13 cellular contexts compared by ENCODE assay signal in genomic region chr7:135942614-135943013, GRCh38. TPM values are rescaled to one million over a fixed set of nuclear protein-coding genes. Genes with fewer than 3 reads are reported as not detected.
DNase-seq lines count a peak whose midpoint lies in the region; ATAC-seq and TF ChIP-seq lines count a peak whose summit lies in the region.
"Had no signal": no experiment of that assay in that cellular context is flagged by ENCODE, and none has a peak within 500 bp of the region (broad histone marks: within the 10 kb centered on the region; RNA-seq: fewer than 3 reads in every experiment).

No MANE protein-coding gene starts in this region.

- H3F3A ChIP-seq in SK-N-SH (replicated peaks; ENCODE audit: insufficient read depth) = peaks cover 3% of the 10 kb centered on the region

- intact Hi-C loops in activated B cell treated with CpG ODN at 0.5 μM for 24 hours (cut with micrococcal nuclease) (no loop called here), colonic mucosa (cut with DNase I) (no loop called here), thyroid gland (cut with DNase I) (no loop called here), lower leg skin (cut with DNase I; ENCODE audit: low total_unique reads) (no loop called here)

- 100% methylated on average over 2 of the region's 2 CpGs for WGBS in SK-N-SH (ENCODE audit: low lambda C conversion rate)
- WGBS in thyroid gland, 2 donors = 86 to 96% methylated on average over 2 of the region's 2 CpGs
- WGBS in lower leg skin, 2 donors = 92 to 95% methylated on average over 2 of the region's 2 CpGs

- H3K9ac ChIP-seq in colonic mucosa (ENCODE audit: low read depth in 2 of 2, low read length in 2 of 2) (no peak overlapping the region), SK-N-SH (no peak overlapping the region)

- H3K27me3 Mint-ChIP-seq in activated B cell treated with CpG ODN at 0.5 μM for 24 hours = no peaks in the 10 kb centered on the region
- H3K27me3 Mint-ChIP-seq: progenitor cell of endocrine pancreas had no signal

- H2AFZ ChIP-seq in SK-N-SH (ENCODE audit: low read depth) = no peak overlapping the region

- POLR2A ChIA-PET in activated B cell treated with CpG ODN at 0.5 μM for 24 hours (lab: Charles Lee) = no interaction called here
- POLR2A ChIA-PET in SK-N-SH (lab: Yijun Ruan, JAX) = no interaction called here

- H3K9me3 Mint-ChIP-seq in activated B cell treated with CpG ODN at 0.5 μM for 24 hours = no peaks in the 10 kb centered on the region

- no peaks in the 10 kb centered on the region for H3K4me1 ChIP-seq in colonic mucosa
- peaks cover 7 to 9% of the 10 kb centered on the region in 2 experiments; a peak in 3 of 4 replicates for H3K4me1 ChIP-seq in SK-N-SH (ENCODE audit: control insufficient read depth in 1 of 2, insufficient read depth in 2 of 2, low read depth in 1 of 2, low read length in 1 of 2)
- peaks cover 12 to 13% of the 10 kb centered on the region in 2 donors for H3K4me1 ChIP-seq in thyroid gland

- H3K27me3 ChIP-seq in colonic mucosa (no peaks in the 10 kb centered on the region), SK-N-SH (ENCODE audit: insufficient read depth) (no peaks in the 10 kb centered on the region), thyroid gland (no peaks in the 10 kb centered on the region)
- H3K27me3 ChIP-seq: tibial nerve had no signal

- no peak for TF ChIP-seq EP300 in SK-N-SH (IDR thresholded peaks at IDR 0.05; ENCODE audit: borderline replicate concordance in 1 of 2, low read depth in 1 of 2, low read length in 1 of 2)

- TF ChIP-seq POLR2A in thyroid gland (IDR thresholded peaks at IDR 0.05) = no peak
- TF ChIP-seq POLR2A in lower leg skin (IDR thresholded peaks at IDR 0.05) = no peak

- no peak overlapping the region for H3K4me2 ChIP-seq in SK-N-SH

- ATAC-seq in GM18517 (IDR thresholded peaks at IDR 0.05; ENCODE audit: unreplicated experiment) (peak; percentile 90), GM21390 (IDR thresholded peaks at IDR 0.05; ENCODE audit: unreplicated experiment) (peak; percentile 74), HG03025 (IDR thresholded peaks at IDR 0.05; ENCODE audit: low FRiP score, unreplicated experiment) (peak; percentile 82), activated B cell treated with CpG ODN at 0.5 μM for 24 hours (ENCODE audit: low read depth) (peak; percentile 37)

- no peaks in the 10 kb centered on the region for H3K9me2 ChIP-seq in SK-N-SH

- no peak overlapping the region for H3K27ac Mint-ChIP-seq in activated B cell treated with CpG ODN at 0.5 μM for 24 hours
- H3K27ac Mint-ChIP-seq: progenitor cell of endocrine pancreas had no signal

- H3K36me3 Mint-ChIP-seq in activated B cell treated with CpG ODN at 0.5 μM for 24 hours (ENCODE audit: low read depth) = peaks cover 65% of the 10 kb centered on the region

- DNase-seq in activated B cell treated with CpG ODN at 0.5 μM for 24 hours (no peak), colonic mucosa (no peak), SK-N-SH (no peak), thyroid gland (no peak), lower leg skin (ENCODE audit: low spot score in 2 of 2) (no peak)
- DNase-seq: activated effector memory CD4-positive, alpha-beta T cell treated with Interleukin-2 at 50 U/mL for 16 hours; foreskin melanocyte; left ventricle myocardium inferior had no signal

- H3K9me3 ChIP-seq in colonic mucosa (no peaks in the 10 kb centered on the region), SK-N-SH (no peaks in the 10 kb centered on the region), thyroid gland (no peaks in the 10 kb centered on the region)
- H3K9me3 ChIP-seq: left ventricle myocardium inferior, tibial nerve had no signal

- TF ChIP-seq CTCF in activated B cell treated with CpG ODN at 0.5 μM for 24 hours (IDR thresholded peaks at IDR 0.05) = no peak
- no peak for TF ChIP-seq CTCF in colonic mucosa (IDR thresholded peaks at IDR 0.05)
- TF ChIP-seq CTCF in SK-N-SH (IDR thresholded peaks at IDR 0.05) = no peak
- TF ChIP-seq CTCF in thyroid gland (IDR thresholded peaks at IDR 0.05) = no peak
- no peak for TF ChIP-seq CTCF in lower leg skin (IDR thresholded peaks at IDR 0.05)

- TF ChIP-seq RAD21 in SK-N-SH (IDR thresholded peaks at IDR 0.05; ENCODE audit: low read length) = no peak

- peaks cover 96% of the 10 kb centered on the region for H3K79me2 ChIP-seq in SK-N-SH (ENCODE audit: insufficient read depth)

- H3K4me1 Mint-ChIP-seq in activated B cell treated with CpG ODN at 0.5 μM for 24 hours = peaks cover 59% of the 10 kb centered on the region

- H3K4me3 ChIP-seq in colonic mucosa (no peak overlapping the region), SK-N-SH (ENCODE audit: low read depth in 2 of 2, low read length in 1 of 2) (no peak overlapping the region), thyroid gland (replicated peaks in 1 of 3) (no peak overlapping the region), lower leg skin (ENCODE audit: low read depth, poor library complexity, severe bottlenecking) (no peak overlapping the region)
- H3K4me3 ChIP-seq: left ventricle myocardium inferior, tibial nerve had no signal

- no peaks in the 10 kb centered on the region for H3K36me3 ChIP-seq in colonic mucosa
- H3K36me3 ChIP-seq in SK-N-SH (replicated peaks in 1 of 2; ENCODE audit: control insufficient read depth in 1 of 2, insufficient read depth in 2 of 2, low read length in 1 of 2) = peaks cover 50 to 58% of the 10 kb centered on the region in 2 experiments
- no peaks in the 10 kb centered on the region for H3K36me3 ChIP-seq in thyroid gland

- CTCF ChIA-PET in activated B cell treated with CpG ODN at 0.5 μM for 24 hours (lab: Charles Lee) (interaction anchor here (0.6 to 0.8 kb wide), 2 partner anchors 13 to 66 kb away, joined by 3 read pairs; no protein-coding TSS in a partner anchor), SK-N-SH (lab: Yijun Ruan, JAX) (interaction anchor here (1.5 kb wide), 2 partner anchors 11 to 141 kb away, joined by 3 to 4 read pairs; no protein-coding TSS in a partner anchor)

- H4K20me1 ChIP-seq in SK-N-SH (ENCODE audit: insufficient read depth) = peaks cover 56% of the 10 kb centered on the region

- H3K27ac ChIP-seq in colonic mucosa = no peak overlapping the region
- H3K27ac ChIP-seq in SK-N-SH (ENCODE audit: low read depth in 2 of 2, low read length in 1 of 2) = no peak overlapping the region
- no peak overlapping the region for H3K27ac ChIP-seq in thyroid gland
- H3K27ac ChIP-seq: left ventricle myocardium inferior, tibial nerve had no signal

- no peak overlapping the region for H3K4me3 Mint-ChIP-seq in activated B cell treated with CpG ODN at 0.5 μM for 24 hours

TF ChIP-seq in SK-N-SH, 30 proteins besides CTCF, POLR2A, EP300 and RAD21:
- no peak for TF ChIP-seq FOSL2 (IDR thresholded peaks at IDR 0.05; ENCODE audit: borderline replicate concordance, low read depth)
- TF ChIP-seq RCOR1 (IDR thresholded peaks at IDR 0.05; ENCODE audit: low read length) = no peak
- TF ChIP-seq YY1 (IDR thresholded peaks at IDR 0.05; ENCODE audit: low read depth) = no peak
- no peak for TF ChIP-seq SMC3 (IDR thresholded peaks at IDR 0.05; ENCODE audit: low read depth, low read length)
- no peak for TF ChIP-seq TCF12 (IDR thresholded peaks at IDR 0.05)
- no peak for TF ChIP-seq RXRA (IDR thresholded peaks at IDR 0.05; ENCODE audit: borderline replicate concordance, low read depth)
- TF ChIP-seq, protein P1, sequence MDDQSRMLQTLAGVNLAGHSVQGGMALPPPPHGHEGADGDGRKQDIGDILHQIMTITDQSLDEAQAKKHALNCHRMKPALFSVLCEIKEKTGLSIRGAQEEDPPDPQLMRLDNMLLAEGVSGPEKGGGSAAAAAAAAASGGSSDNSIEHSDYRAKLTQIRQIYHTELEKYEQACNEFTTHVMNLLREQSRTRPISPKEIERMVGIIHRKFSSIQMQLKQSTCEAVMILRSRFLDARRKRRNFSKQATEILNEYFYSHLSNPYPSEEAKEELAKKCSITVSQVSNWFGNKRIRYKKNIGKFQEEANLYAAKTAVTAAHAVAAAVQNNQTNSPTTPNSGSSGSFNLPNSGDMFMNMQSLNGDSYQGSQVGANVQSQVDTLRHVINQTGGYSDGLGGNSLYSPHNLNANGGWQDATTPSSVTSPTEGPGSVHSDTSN (IDR thresholded peaks at IDR 0.05) = no peak
- no peak for TF ChIP-seq SIN3A (IDR thresholded peaks at IDR 0.05; ENCODE audit: borderline replicate concordance, low read depth, low read length)
- TF ChIP-seq TEAD4 (IDR thresholded peaks at IDR 0.05; ENCODE audit: borderline replicate concordance, insufficient read depth) = no peak
- TF ChIP-seq TAF1 (IDR thresholded peaks at IDR 0.05; ENCODE audit: borderline replicate concordance, low read depth, low read length) = no peak
- TF ChIP-seq POLR2AphosphoS5 (IDR thresholded peaks at IDR 0.05; ENCODE audit: low read depth, low read length) = no peak
- no peak for TF ChIP-seq GATA2 (CRISPR knock-in tag; IDR thresholded peaks at IDR 0.05)
- no peak for TF ChIP-seq FOXM1 (IDR thresholded peaks at IDR 0.05; ENCODE audit: low read depth)

RNA-seq across cellular contexts. Expression of gene MTPN, which starts 34.5 kb away (rescaled TPM):
- total RNA-seq in activated B cell treated with CpG ODN at 0.5 μM for 24 hours (130 and 137 TPM in 2 replicates), colonic mucosa (100 to 1,000 TPM; 101 to 109 TPM), thyroid gland (100 to 1,000 TPM; 116 to 128 (median 125) TPM), lower leg skin (10 to 100 TPM; 59.6 to 83.3 (median 71.2) TPM)
- polyA plus RNA-seq in SK-N-SH (2012; rRNA removed) = 135 and 155 TPM in 2 replicates
- polyA plus RNA-seq in SK-N-SH (2012; cell fraction: cytosol; rRNA removed) = 199 and 225 TPM in 2 replicates
- 32.1 and 59.1 TPM in 2 replicates for polyA plus RNA-seq in SK-N-SH (2012; cell fraction: nucleus; rRNA removed)

Comparison
In these comparisons a context has a peak if more than half of its experiments do, and no peak if none do; other contexts are left out.
1. ATAC-seq: peak in every context shown above with its lines; median percentile 90 in GM18517; 82 in HG03025; 74 in GM21390; 37 in activated B cell treated with CpG ODN at 0.5 μM for 24 hours.